14 cellular contexts compared by ENCODE assay signal in genomic region chr4:123421227-123421941, GRCh38. TPM values are rescaled to one million over a fixed set of nuclear protein-coding genes. Genes with fewer than 3 reads are reported as not detected.
DNase-seq lines count a peak whose midpoint lies in the region; TF ChIP-seq lines count a peak whose summit lies in the region.
"Had no signal": no experiment of that assay in that cellular context is flagged by ENCODE, and none has a peak within 500 bp of the region (broad histone marks: within the 10 kb centered on the region; RNA-seq: fewer than 3 reads in every experiment).

No MANE protein-coding gene starts in this region.

- H3K4me3 ChIP-seq in SK-N-MC, result peak overlapping the region; percentile 42
- H3K4me3 ChIP-seq in spleen, result peak overlapping the region in 1 of 8 donors; percentile 26
- H3K4me3 ChIP-seq in dorsolateral prefrontal cortex, result peak overlapping the region in 1 of 59 donors; percentile 13
- H3K4me3 ChIP-seq: ovary, PC-9 had no signal

- H3K36me3 ChIP-seq in SK-N-MC (ENCODE audit: insufficient read depth, low read length) (no peaks in the 10 kb centered on the region), spleen (no peaks in the 10 kb centered on the region)
- H3K36me3 ChIP-seq: ovary, upper lobe of left lung had no signal

- TF ChIP-seq CTCF in spleen (IDR thresholded peaks at IDR 0.05 in 8 of 11, conservative IDR thresholded peaks at IDR 0.05 in 3 of 11) (no peak), dorsolateral prefrontal cortex (IDR thresholded peaks at IDR 0.05 in 54 of 56, conservative IDR thresholded peaks at IDR 0.05 in 2 of 56; ENCODE audit: low read depth in 1 of 56, partially characterized antibody in 56 of 56) (no peak)

- no peaks in the 10 kb centered on the region for H3K36me3 Mint-ChIP-seq in activated naive CD4-positive, alpha-beta T cell treated with anti-CD3 and anti-CD28 coated beads, Interleukin-2, amount 10 ng/mL, durations not matched to agents 7 days and 5 days
- H3K36me3 Mint-ChIP-seq in immature natural killer cell, result no peaks in the 10 kb centered on the region

- H3K27ac ChIP-seq in SK-N-MC, result no peak overlapping the region
- peak overlapping the region in 6 of 8 donors; percentile 2 to 64 (median 38) for H3K27ac ChIP-seq in spleen
- no peak overlapping the region for H3K27ac ChIP-seq in dorsolateral prefrontal cortex
- H3K27ac ChIP-seq: ovary, PC-9 had no signal

- H3K4me1 ChIP-seq in spleen, result peaks cover 6 to 45% (median 26%) of the 10 kb centered on the region in 6 donors

- CTCF ChIA-PET in activated naive CD4-positive, alpha-beta T cell treated with anti-CD3 and anti-CD28 coated beads, Interleukin-2, amount 10 ng/mL, durations not matched to agents 7 days and 5 days (lab: Charles Lee), result interaction anchor here (0.7 to 3.7 kb wide), 5 partner anchors 16 to 24 kb away, joined by 3 to 17 read pairs (median 4); no protein-coding TSS in a partner anchor

- TF ChIP-seq POLR2A in erythroblast (IDR thresholded peaks at IDR 0.05; ENCODE audit: low read length) (no peak), spleen (IDR thresholded peaks at IDR 0.05) (no peak)

- no peaks in the 10 kb centered on the region for H3K27me3 ChIP-seq in spleen (replicated peaks in 1 of 7)
- H3K27me3 ChIP-seq in dorsolateral prefrontal cortex, result no peaks in the 10 kb centered on the region
- H3K27me3 ChIP-seq: ovary, upper lobe of left lung had no signal

- WGBS in spleen, 5 donors, result 45 to 55% (median 50%) methylated on average over 6 of the region's 6 CpGs

- intact Hi-C loops in spleen (cut with DNase I; ENCODE audit: low total_unique reads) (no loop called here), dorsolateral prefrontal cortex (cut with DNase I) (no loop called here)

- no peak overlapping the region for H3K4me3 Mint-ChIP-seq in activated naive CD4-positive, alpha-beta T cell treated with anti-CD3 and anti-CD28 coated beads, Interleukin-2, amount 10 ng/mL, durations not matched to agents 7 days and 5 days
- H3K4me3 Mint-ChIP-seq in immature natural killer cell, result no peak overlapping the region

- no peaks in the 10 kb centered on the region for H3K9me3 Mint-ChIP-seq in activated naive CD4-positive, alpha-beta T cell treated with anti-CD3 and anti-CD28 coated beads, Interleukin-2, amount 10 ng/mL, durations not matched to agents 7 days and 5 days
- no peaks in the 10 kb centered on the region for H3K9me3 Mint-ChIP-seq in immature natural killer cell

- H3K9ac ChIP-seq in SK-N-MC (ENCODE audit: insufficient read length), result no peak overlapping the region

- peak overlapping the region; percentile 83 for H3K27ac Mint-ChIP-seq in activated naive CD4-positive, alpha-beta T cell treated with anti-CD3 and anti-CD28 coated beads, Interleukin-2, amount 10 ng/mL, durations not matched to agents 7 days and 5 days
- H3K27ac Mint-ChIP-seq in immature natural killer cell, result no peak overlapping the region

- no peak for DNase-seq in activated naive CD4-positive, alpha-beta T cell treated with anti-CD3 and anti-CD28 coated beads, Interleukin-2, amount 10 ng/mL, durations not matched to agents 7 days and 5 days
- DNase-seq in activated naive CD4-positive, alpha-beta T cell (lab: John Stamatoyannopoulos, UW), result no peak
- peak; percentile 80 for DNase-seq in SK-N-MC (ENCODE audit: low read depth, low spot score)
- peak; percentile 53 to 74 for DNase-seq in erythroblast (lab: John Stamatoyannopoulos, UW)
- DNase-seq in spleen, result no peak
- DNase-seq in dorsolateral prefrontal cortex, result no peak
- DNase-seq in DMS79 (lab: John Stamatoyannopoulos, UW), result no peak
- no peak for DNase-seq in immature natural killer cell
- DNase-seq: aorta, kidney glomerular epithelial cell, NCI-H187 treated with DMSO at 0.1 percent for 48 hours, ovary, upper lobe of left lung had no signal

- no peaks in the 10 kb centered on the region for H3K27me3 Mint-ChIP-seq in activated naive CD4-positive, alpha-beta T cell treated with anti-CD3 and anti-CD28 coated beads, Interleukin-2, amount 10 ng/mL, durations not matched to agents 7 days and 5 days
- H3K27me3 Mint-ChIP-seq in immature natural killer cell (ENCODE audit: low read depth in 3 of 3), result peaks cover 0 to 2% (median 2%) of the 10 kb centered on the region in 3 donors

- H3K9me3 ChIP-seq in SK-N-MC (ENCODE audit: low read depth, low read length), result no peaks in the 10 kb centered on the region
- H3K9me3 ChIP-seq in spleen, result no peaks in the 10 kb centered on the region
- H3K9me3 ChIP-seq: ovary, upper lobe of left lung had no signal

- H3K4me1 Mint-ChIP-seq in activated naive CD4-positive, alpha-beta T cell treated with anti-CD3 and anti-CD28 coated beads, Interleukin-2, amount 10 ng/mL, durations not matched to agents 7 days and 5 days, result peaks cover 60% of the 10 kb centered on the region
- peaks cover 11 to 38% of the 10 kb centered on the region in 2 donors for H3K4me1 Mint-ChIP-seq in immature natural killer cell

RNA-seq across cellular contexts. Expression of gene SPRY1, which starts 24.8 kb away (rescaled TPM):
- 10 to 100 TPM; 21.0 to 71.3 (median 36.5) TPM for total RNA-seq in spleen
- 10 to 100 TPM in 2 of 3 donors, 1 to 10 TPM in 1; 7.2 to 18.3 (median 10.1) TPM for polyA plus RNA-seq in spleen
- total RNA-seq in dorsolateral prefrontal cortex, result 10 to 100 TPM in 114 of 120 experiments, 1 to 10 TPM in 6; 6.6 to 33.5 (median 17.6) TPM
- 1 to 10 TPM; 5.2 to 6.9 (median 6.0) TPM for polyA plus RNA-seq in immature natural killer cell

Comparison
In these comparisons a context has a peak if more than half of its experiments do, and no peak if none do; other contexts are left out.
1. DNase-seq: peak in SK-N-MC (single experiment) and erythroblast (2 of 2); none in activated naive CD4-positive, alpha-beta T cell treated with anti-CD3 and anti-CD28 coated beads, Interleukin-2, amount 10 ng/mL, durations not matched to agents 7 days and 5 days (single experiment), activated naive CD4-positive, alpha-beta T cell (0 of 4), spleen (single experiment), dorsolateral prefrontal cortex (0 of 10), DMS79 (single experiment) and immature natural killer cell (0 of 3).
2. H3K27ac ChIP-seq: peak in spleen (6 of 8); none in SK-N-MC (single experiment) and dorsolateral prefrontal cortex (0 of 59).